19 cellular contexts compared by ENCODE assay signal in the genomic region with DNA sequence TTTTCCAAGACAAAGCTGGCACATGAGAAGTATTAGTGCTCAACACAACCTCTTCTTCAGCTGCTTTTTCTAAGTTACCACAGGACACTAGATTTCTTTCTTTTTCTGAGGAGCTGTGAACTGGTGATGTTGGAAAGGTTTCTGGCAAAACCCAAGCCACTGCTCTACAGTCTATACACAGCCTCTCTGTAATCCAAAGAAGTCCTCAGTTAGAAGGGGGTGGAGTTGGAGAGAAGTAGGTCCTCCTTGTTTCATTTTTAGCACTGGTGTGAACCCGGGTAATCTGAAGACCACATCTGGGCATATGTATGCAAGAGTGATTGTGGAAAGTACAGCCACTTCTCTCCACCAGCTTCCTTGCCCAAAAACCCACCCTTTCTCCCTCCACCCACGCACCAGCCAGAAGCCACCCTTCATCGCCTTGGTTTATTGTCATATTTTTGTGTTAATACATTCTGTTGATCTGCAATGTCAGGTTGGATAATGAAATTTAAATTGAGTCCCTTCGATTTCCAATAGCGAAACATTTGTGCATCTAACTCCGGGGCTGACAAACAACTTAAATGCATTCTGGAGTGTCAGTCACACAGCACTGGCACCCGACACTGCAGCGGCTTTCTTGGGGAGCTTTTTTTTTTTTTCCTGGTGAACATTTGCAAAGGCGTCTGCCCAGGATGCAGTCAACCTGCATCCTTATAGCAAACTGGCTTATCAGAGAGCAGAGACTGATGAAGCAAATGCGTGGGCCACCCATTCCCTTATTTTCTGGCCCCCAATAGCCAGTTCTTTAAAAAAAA.
A peak's percentile ranks its signal among the peaks of the same experiment; 100 is the strongest.
DNase-seq lines count a peak whose midpoint lies in the region; ATAC-seq and TF ChIP-seq lines count a peak whose summit lies in the region.
"Had no signal": no experiment of that assay in that cellular context is flagged by ENCODE, and none has a peak within 500 bp of the region (broad histone marks: within the 10 kb centered on the region; RNA-seq: fewer than 3 reads in every experiment).

No MANE protein-coding gene starts in this region.

- H3K36me3 Mint-ChIP-seq in nephron (ENCODE audit: low read depth) = no peaks in the 10 kb centered on the region
- H3K36me3 Mint-ChIP-seq: activated CD4-positive, alpha-beta memory T cell treated with anti-CD3 and anti-CD28 coated beads for 36 hours had no signal

- peak overlapping the region; percentile 37 to 59 (median 58) for H3K4me3 ChIP-seq in esophagus muscularis mucosa
- H3K4me3 ChIP-seq: A549, MG63 had no signal

- H3K9me3 Mint-ChIP-seq in nephron = no peaks in the 10 kb centered on the region
- H3K9me3 Mint-ChIP-seq: activated T-cell treated with anti-CD3 and anti-CD28 coated beads, Interleukin-2, amount 50 U/mL, for 24 hours; CD4-positive, alpha-beta T cell had no signal

- TF ChIP-seq POLR2A in esophagus muscularis mucosa (IDR thresholded peaks at IDR 0.05; ENCODE audit: low read depth) = no peak

- H3K27ac Mint-ChIP-seq in nephron = peak overlapping the region; percentile 91 to 99 (median 94)
- H3K27ac Mint-ChIP-seq: activated CD4-positive, alpha-beta memory T cell treated with anti-CD3 and anti-CD28 coated beads for 36 hours; activated naive CD8-positive, alpha-beta T cell treated with anti-CD3 and anti-CD28 coated beads for 36 hours; activated T-cell treated with anti-CD3 and anti-CD28 coated beads, Interleukin-2, amount 50 U/mL, for 24 hours; CD4-positive, alpha-beta T cell; memory B cell had no signal

- H3K4me1 Mint-ChIP-seq in nephron = peaks cover 34% of the 10 kb centered on the region

- peaks cover 0 to 41% (median 2%) of the 10 kb centered on the region in 4 donors for H3K27me3 ChIP-seq in esophagus muscularis mucosa
- H3K27me3 ChIP-seq: MG63 had no signal

- DNase-seq in NCI-H2227 (lab: John Stamatoyannopoulos, UW; ENCODE audit: unreplicated experiment) (peak; percentile 23), NCI-H2227 treated with DMSO at 0.1 percent for 48 hours (lab: John Stamatoyannopoulos, UW) (no peak), esophagus muscularis mucosa (ENCODE audit: extremely low spot score) (no peak), superior temporal gyrus (ENCODE audit: extremely low spot score) (peak; percentile 81), epidermal melanocyte (ENCODE audit: insufficient read length, low spot score) (no peak)
- DNase-seq: activated CD4-positive, alpha-beta memory T cell treated with anti-CD3 and anti-CD28 coated beads for 36 hours; activated naive CD8-positive, alpha-beta T cell treated with anti-CD3 and anti-CD28 coated beads for 36 hours; activated T-cell treated with anti-CD3 and anti-CD28 coated beads, Interleukin-2, amount 50 U/mL, for 24 hours; CD4-positive, alpha-beta T cell; MG63; NCI-H1930; NCI-H510A treated with DMSO at 0.1 percent for 48 hours; small intestine had no signal

- H3K4me3 Mint-ChIP-seq in nephron = peak overlapping the region; percentile 87 to 88 (median 88)
- H3K4me3 Mint-ChIP-seq: activated CD4-positive, alpha-beta memory T cell treated with anti-CD3 and anti-CD28 coated beads for 36 hours; activated naive CD8-positive, alpha-beta T cell treated with anti-CD3 and anti-CD28 coated beads for 36 hours; activated T-cell treated with anti-CD3 and anti-CD28 coated beads, Interleukin-2, amount 50 U/mL, for 24 hours; CD4-positive, alpha-beta T cell; memory B cell had no signal

- ATAC-seq in GM21576 (IDR thresholded peaks at IDR 0.05; ENCODE audit: unreplicated experiment) (no peak), HG02571 (IDR thresholded peaks at IDR 0.05; ENCODE audit: unreplicated experiment) (no peak)
- ATAC-seq: A549 had no signal

- intact Hi-C loops in esophagus muscularis mucosa (cut with DNase I) = loop anchor here (10.0 kb wide), 1 partner anchor 917 kb away; no protein-coding TSS in a partner anchor

- 72% methylated on average over 10 of the region's 10 CpGs for WGBS in esophagus muscularis mucosa

- no peaks in the 10 kb centered on the region for H3K9me3 ChIP-seq in esophagus muscularis mucosa
- H3K9me3 ChIP-seq: A549, MG63 had no signal

- H3K27ac ChIP-seq in esophagus muscularis mucosa (replicated peaks in 1 of 4) = peak overlapping the region in 1 of 4 donors; percentile 12
- H3K27ac ChIP-seq: A549, cardiac muscle cell had no signal

- no peak for TF ChIP-seq EP300 in esophagus muscularis mucosa (IDR thresholded peaks at IDR 0.05)

- TF ChIP-seq CTCF in esophagus muscularis mucosa (IDR thresholded peaks at IDR 0.05) (no peak), nephron (IDR thresholded peaks at IDR 0.05; ENCODE audit: unreplicated experiment in 3 of 3) (no peak)

- H3K36me3 ChIP-seq in esophagus muscularis mucosa = no peaks in the 10 kb centered on the region
- H3K36me3 ChIP-seq: cardiac muscle cell, MG63 had no signal

- H3K4me1 ChIP-seq in esophagus muscularis mucosa = peaks cover 6 to 15% (median 13%) of the 10 kb centered on the region in 4 donors

- H3K27me3 Mint-ChIP-seq in nephron (ENCODE audit: low read depth) = peaks cover 4% of the 10 kb centered on the region

Comparison
In these comparisons a context has a peak if more than half of its experiments do, and no peak if none do; other contexts are left out.
1. DNase-seq: peak in NCI-H2227 (single experiment) and superior temporal gyrus (single experiment); none in NCI-H2227 treated with DMSO at 0.1 percent for 48 hours (single experiment), esophagus muscularis mucosa (single experiment) and epidermal melanocyte (single experiment).